In the genomic region with DNA sequence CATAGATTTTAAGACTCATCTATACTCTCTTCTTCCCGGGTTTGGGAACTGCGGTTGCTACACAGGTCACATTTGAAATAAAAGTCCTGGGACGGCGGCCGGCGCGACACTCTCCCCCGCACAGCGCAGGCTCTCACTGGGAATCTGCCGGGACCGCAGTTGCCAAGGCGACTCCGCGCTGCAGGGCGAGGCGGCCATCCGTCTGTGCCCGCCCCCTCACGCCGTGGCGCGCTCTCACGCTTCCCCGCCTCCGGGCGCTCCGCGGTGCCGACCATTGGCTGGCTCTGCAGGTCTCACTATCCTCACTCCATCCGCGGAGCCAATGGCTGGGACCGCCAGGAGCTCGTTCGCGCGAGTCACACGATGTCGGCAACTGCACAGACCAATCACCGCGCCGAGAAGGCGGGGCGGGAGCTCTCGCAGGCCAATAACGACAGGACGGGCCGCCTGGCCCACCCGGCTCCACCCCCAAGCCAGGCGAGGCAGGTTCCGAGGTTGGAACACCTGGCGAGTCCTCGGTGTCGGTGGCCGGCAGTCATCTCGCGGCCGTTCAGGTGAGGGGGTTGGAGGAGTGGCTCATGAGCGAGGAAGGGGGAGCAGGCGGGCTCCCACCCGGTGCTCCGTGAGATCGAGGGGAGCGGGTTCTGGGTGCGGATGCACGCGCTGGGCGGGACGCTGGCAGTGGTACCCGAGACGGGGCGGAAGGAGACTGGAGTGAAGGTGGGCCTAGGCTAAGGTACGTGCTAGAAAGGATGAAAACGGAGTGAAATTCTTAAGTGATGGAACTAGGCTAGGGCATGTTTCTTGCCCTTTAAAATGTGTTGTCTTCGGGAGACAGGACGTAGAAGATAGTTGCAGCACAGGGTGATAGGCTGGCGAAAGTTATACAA, we compare ENCODE assay signal across 1 cellular context.
A peak's percentile ranks its signal among the peaks of the same experiment; 100 is the strongest.
TF ChIP-seq lines count a peak whose summit lies in the region.

Gene MSMO1 (plus strand): TSS at position 459 of the 890 bp plus-strand sequence. CDS start 5,702 bp downstream, outside the sequence.

TF ChIP-seq in K562, 482 proteins besides CTCF, POLR2A, EP300 and RAD21 (continued from another document and continues in another):
- TF ChIP-seq ZBTB40 (IDR thresholded peaks at IDR 0.05) (no peak), ZBTB40 (CRISPR knock-in tag; IDR thresholded peaks at IDR 0.05) (no peak), NR2C1 (IDR thresholded peaks at IDR 0.05) (no peak), NR2C1 (tag; IDR thresholded peaks at IDR 0.05) (no peak), DEAF1 (CRISPR knock-in tag; IDR thresholded peaks at IDR 0.05) (no peak), MXI1 (IDR thresholded peaks at IDR 0.05; ENCODE audit: low read depth, low read length) (peak; percentile 95), ZNF133 (CRISPR knock-in tag; IDR thresholded peaks at IDR 0.05) (no peak), RBM15 (IDR thresholded peaks at IDR 0.05; ENCODE audit: insufficient read depth, low read length) (no peak), ZFPM2 (CRISPR knock-in tag; IDR thresholded peaks at IDR 0.05) (no peak), SRF (CRISPR knock-in tag; IDR thresholded peaks at IDR 0.05) (no peak; a peak in 1 of 4 replicates), IRF9 (tag; IDR thresholded peaks at IDR 0.05) (no peak), ZNF311 (CRISPR knock-in tag; IDR thresholded peaks at IDR 0.05) (no peak), HDAC8 (tag; IDR thresholded peaks at IDR 0.05) (no peak), ZNF184 (CRISPR knock-in tag; IDR thresholded peaks at IDR 0.05) (no peak), MEF2D (tag; conservative IDR thresholded peaks at IDR 0.05; ENCODE audit: low read depth) (no peak), TAF15 (IDR thresholded peaks at IDR 0.05; ENCODE audit: low read depth, low read length) (peak; percentile 98; the same call in 1 of the 2 replicates), CXXC5 (CRISPR knock-in tag; IDR thresholded peaks at IDR 0.05) (peak; percentile 87), HMGN3 (IDR thresholded peaks at IDR 0.05; ENCODE audit: borderline replicate concordance, extremely low read depth, insufficient read length, low read depth, low read length) (peak; percentile 77), ARID2 (IDR thresholded peaks at IDR 0.05) (no peak), MTF1 (CRISPR knock-in tag; IDR thresholded peaks at IDR 0.05; ENCODE audit: borderline replicate concordance) (no peak), NFIC (IDR thresholded peaks at IDR 0.05) (no peak), MLLT1 (IDR thresholded peaks at IDR 0.05) (peak; percentile 44 to 90; a peak in 3 of 4 replicates), SRSF1 (IDR thresholded peaks at IDR 0.05; ENCODE audit: low read depth, low read length) (peak; percentile 98)
- TF ChIP-seq, protein P1, sequence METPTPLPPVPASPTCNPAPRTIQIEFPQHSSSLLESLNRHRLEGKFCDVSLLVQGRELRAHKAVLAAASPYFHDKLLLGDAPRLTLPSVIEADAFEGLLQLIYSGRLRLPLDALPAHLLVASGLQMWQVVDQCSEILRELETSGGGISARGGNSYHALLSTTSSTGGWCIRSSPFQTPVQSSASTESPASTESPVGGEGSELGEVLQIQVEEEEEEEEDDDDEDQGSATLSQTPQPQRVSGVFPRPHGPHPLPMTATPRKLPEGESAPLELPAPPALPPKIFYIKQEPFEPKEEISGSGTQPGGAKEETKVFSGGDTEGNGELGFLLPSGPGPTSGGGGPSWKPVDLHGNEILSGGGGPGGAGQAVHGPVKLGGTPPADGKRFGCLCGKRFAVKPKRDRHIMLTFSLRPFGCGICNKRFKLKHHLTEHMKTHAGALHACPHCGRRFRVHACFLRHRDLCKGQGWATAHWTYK (CRISPR knock-in tag; IDR thresholded peaks at IDR 0.05) = no peak
- TF ChIP-seq, protein P2, sequence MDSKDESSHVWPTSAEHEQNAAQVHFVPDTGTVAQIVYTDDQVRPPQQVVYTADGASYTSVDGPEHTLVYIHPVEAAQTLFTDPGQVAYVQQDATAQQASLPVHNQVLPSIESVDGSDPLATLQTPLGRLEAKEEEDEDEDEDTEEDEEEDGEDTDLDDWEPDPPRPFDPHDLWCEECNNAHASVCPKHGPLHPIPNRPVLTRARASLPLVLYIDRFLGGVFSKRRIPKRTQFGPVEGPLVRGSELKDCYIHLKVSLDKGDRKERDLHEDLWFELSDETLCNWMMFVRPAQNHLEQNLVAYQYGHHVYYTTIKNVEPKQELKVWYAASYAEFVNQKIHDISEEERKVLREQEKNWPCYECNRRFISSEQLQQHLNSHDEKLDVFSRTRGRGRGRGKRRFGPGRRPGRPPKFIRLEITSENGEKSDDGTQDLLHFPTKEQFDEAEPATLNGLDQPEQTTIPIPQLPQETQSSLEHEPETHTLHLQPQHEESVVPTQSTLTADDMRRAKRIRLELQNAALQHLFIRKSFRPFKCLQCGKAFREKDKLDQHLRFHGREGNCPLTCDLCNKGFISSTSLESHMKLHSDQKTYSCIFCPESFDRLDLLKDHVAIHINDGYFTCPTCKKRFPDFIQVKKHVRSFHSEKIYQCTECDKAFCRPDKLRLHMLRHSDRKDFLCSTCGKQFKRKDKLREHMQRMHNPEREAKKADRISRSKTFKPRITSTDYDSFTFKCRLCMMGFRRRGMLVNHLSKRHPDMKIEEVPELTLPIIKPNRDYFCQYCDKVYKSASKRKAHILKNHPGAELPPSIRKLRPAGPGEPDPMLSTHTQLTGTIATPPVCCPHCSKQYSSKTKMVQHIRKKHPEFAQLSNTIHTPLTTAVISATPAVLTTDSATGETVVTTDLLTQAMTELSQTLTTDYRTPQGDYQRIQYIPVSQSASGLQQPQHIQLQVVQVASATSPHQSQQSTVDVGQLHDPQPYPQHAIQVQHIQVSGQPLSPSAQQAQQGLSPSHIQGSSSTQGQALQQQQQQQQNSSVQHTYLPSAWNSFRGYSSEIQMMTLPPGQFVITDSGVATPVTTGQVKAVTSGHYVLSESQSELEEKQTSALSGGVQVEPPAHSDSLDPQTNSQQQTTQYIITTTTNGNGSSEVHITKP (IDR thresholded peaks at IDR 0.05; ENCODE audit: partially characterized antibody) = peak; percentile 5
- TF ChIP-seq, protein P3, sequence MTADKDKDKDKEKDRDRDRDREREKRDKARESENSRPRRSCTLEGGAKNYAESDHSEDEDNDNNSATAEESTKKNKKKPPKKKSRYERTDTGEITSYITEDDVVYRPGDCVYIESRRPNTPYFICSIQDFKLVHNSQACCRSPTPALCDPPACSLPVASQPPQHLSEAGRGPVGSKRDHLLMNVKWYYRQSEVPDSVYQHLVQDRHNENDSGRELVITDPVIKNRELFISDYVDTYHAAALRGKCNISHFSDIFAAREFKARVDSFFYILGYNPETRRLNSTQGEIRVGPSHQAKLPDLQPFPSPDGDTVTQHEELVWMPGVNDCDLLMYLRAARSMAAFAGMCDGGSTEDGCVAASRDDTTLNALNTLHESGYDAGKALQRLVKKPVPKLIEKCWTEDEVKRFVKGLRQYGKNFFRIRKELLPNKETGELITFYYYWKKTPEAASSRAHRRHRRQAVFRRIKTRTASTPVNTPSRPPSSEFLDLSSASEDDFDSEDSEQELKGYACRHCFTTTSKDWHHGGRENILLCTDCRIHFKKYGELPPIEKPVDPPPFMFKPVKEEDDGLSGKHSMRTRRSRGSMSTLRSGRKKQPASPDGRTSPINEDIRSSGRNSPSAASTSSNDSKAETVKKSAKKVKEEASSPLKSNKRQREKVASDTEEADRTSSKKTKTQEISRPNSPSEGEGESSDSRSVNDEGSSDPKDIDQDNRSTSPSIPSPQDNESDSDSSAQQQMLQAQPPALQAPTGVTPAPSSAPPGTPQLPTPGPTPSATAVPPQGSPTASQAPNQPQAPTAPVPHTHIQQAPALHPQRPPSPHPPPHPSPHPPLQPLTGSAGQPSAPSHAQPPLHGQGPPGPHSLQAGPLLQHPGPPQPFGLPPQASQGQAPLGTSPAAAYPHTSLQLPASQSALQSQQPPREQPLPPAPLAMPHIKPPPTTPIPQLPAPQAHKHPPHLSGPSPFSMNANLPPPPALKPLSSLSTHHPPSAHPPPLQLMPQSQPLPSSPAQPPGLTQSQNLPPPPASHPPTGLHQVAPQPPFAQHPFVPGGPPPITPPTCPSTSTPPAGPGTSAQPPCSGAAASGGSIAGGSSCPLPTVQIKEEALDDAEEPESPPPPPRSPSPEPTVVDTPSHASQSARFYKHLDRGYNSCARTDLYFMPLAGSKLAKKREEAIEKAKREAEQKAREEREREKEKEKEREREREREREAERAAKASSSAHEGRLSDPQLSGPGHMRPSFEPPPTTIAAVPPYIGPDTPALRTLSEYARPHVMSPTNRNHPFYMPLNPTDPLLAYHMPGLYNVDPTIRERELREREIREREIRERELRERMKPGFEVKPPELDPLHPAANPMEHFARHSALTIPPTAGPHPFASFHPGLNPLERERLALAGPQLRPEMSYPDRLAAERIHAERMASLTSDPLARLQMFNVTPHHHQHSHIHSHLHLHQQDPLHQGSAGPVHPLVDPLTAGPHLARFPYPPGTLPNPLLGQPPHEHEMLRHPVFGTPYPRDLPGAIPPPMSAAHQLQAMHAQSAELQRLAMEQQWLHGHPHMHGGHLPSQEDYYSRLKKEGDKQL (CRISPR knock-in tag; IDR thresholded peaks at IDR 0.05; ENCODE audit: borderline replicate concordance) = no peak
